ENCODE assay signal across 12 cellular contexts in genomic region chr5:160169326-160169725, GRCh38. TPM values are rescaled to one million over a fixed set of nuclear protein-coding genes. Genes with fewer than 3 reads are reported as not detected.
A peak's percentile ranks its signal among the peaks of the same experiment; 100 is the strongest.
DNase-seq lines count a peak whose midpoint lies in the region; ATAC-seq, FAIRE-seq and TF ChIP-seq lines count a peak whose summit lies in the region.
"Had no signal": no experiment of that assay in that cellular context is flagged by ENCODE, and none has a peak within 500 bp of the region (broad histone marks: within the 10 kb centered on the region; RNA-seq: fewer than 3 reads in every experiment).

No MANE protein-coding gene starts in this region.

- intact Hi-C loops in endothelial cell of umbilical vein (cut with micrococcal nuclease), result loop anchor here (10.0 kb wide), 1 partner anchor 1775 kb away; no protein-coding TSS in a partner anchor

- H4K20me1 ChIP-seq in endothelial cell of umbilical vein (replicated peaks; ENCODE audit: control insufficient read depth, extremely low read depth, insufficient read depth, low read length), result no peaks in the 10 kb centered on the region

- H3K9ac ChIP-seq in endothelial cell of umbilical vein (replicated peaks; ENCODE audit: extremely low read depth, insufficient read depth, low read length), result peak overlapping the region; percentile 71

- no peak for TF ChIP-seq CTCF in AG09309 (IDR thresholded peaks at IDR 0.05; ENCODE audit: control insufficient read depth, insufficient read depth, low read depth, low read length, missing control alignments)
- no peak for TF ChIP-seq CTCF in endothelial cell of umbilical vein (IDR thresholded peaks at IDR 0.05; ENCODE audit: extremely low read depth in 1 of 2, insufficient read depth in 1 of 2, low read depth in 1 of 2, low read length in 2 of 2)
- TF ChIP-seq CTCF in lung (IDR thresholded peaks at IDR 0.05; ENCODE audit: control extremely low read depth, extremely low read depth), result no peak

- TF ChIP-seq POLR2A in endothelial cell of umbilical vein (IDR thresholded peaks at IDR 0.05; ENCODE audit: low read depth, low read length) (no peak), GM18505 (IDR thresholded peaks at IDR 0.05; ENCODE audit: borderline replicate concordance, extremely low read depth, insufficient read depth, insufficient read length) (no peak)

- CTCF ChIA-PET in endothelial cell of umbilical vein (lab: Charles Lee), result interaction anchor here (0.6 to 1.8 kb wide), 3 partner anchors 29 to 90 kb away, joined by 3 to 6 read pairs (median 4); no protein-coding TSS in a partner anchor

- no peaks in the 10 kb centered on the region for H3K27me3 ChIP-seq in endothelial cell of umbilical vein (ENCODE audit: control insufficient read depth in 2 of 2, insufficient read depth in 2 of 2, low read length in 2 of 2)
- no peaks in the 10 kb centered on the region for H3K27me3 ChIP-seq in lung (ENCODE audit: control insufficient read depth, insufficient read depth)

- H2AFZ ChIP-seq in endothelial cell of umbilical vein (ENCODE audit: low read depth, low read length), result peak overlapping the region; percentile 82

- H3K9me1 ChIP-seq in endothelial cell of umbilical vein (replicated peaks; ENCODE audit: control insufficient read depth, extremely low read depth, insufficient read depth, low read length), result no peaks in the 10 kb centered on the region

- H3K9me3 ChIP-seq in endothelial cell of umbilical vein (replicated peaks; ENCODE audit: control insufficient read depth, insufficient read depth, low read length) (no peaks in the 10 kb centered on the region), lung (ENCODE audit: control insufficient read depth in 2 of 2, insufficient read depth in 1 of 2, low read length in 1 of 2) (no peaks in the 10 kb centered on the region)

- no peaks in the 10 kb centered on the region for H3K79me2 ChIP-seq in endothelial cell of umbilical vein (ENCODE audit: control insufficient read depth, insufficient read depth, low read length)

- H3K4me2 ChIP-seq in endothelial cell of umbilical vein (ENCODE audit: insufficient read depth, low read length), result peak overlapping the region; percentile 59

- dilution Hi-C loops in endothelial cell of umbilical vein (cut with MboI; ENCODE audit: extremely low pct_ligation_motif_present, low sequenced_read_pairs), result no loop called here

- WGBS in lung, 2 donors, result 47 to 54% methylated on average over 3 of the region's 3 CpGs

- BruUV-seq in endothelial cell of umbilical vein (replicated peaks; lab: Mats Ljungman, UMichigan), result no TSS peak

- DNase-seq in AG09309 (ENCODE audit: low read depth) (peak; percentile 84), RKO (ENCODE audit: low spot score) (peak; percentile 99), endothelial cell of umbilical vein (ENCODE audit: low read depth, low spot score) (peak; percentile 83), lung (ENCODE audit: low spot score) (no peak), iPS-NIHi7 (ENCODE audit: extremely low spot score) (no peak)
- DNase-seq: CD8-positive, alpha-beta memory T cell; Karpas-422; NCI-H446; stimulated activated naive CD8-positive, alpha-beta T cell treated with anti-CD3 and anti-CD28 coated beads, Interleukin-15, amount 100 ng/mL, for 72 hours had no signal

- H3K27ac ChIP-seq in endothelial cell of umbilical vein (ENCODE audit: insufficient read depth, low read depth, low read length) (peak overlapping the region; percentile 94), lung (ENCODE audit: low read depth in 1 of 2, low read length in 1 of 2) (peak overlapping the region; percentile 32 to 70)

- H3K36me3 ChIP-seq in endothelial cell of umbilical vein (ENCODE audit: control insufficient read depth in 2 of 2, extremely low read depth in 1 of 2, insufficient read depth in 2 of 2, low read length in 2 of 2), result no peaks in the 10 kb centered on the region
- H3K36me3 ChIP-seq in lung (ENCODE audit: control insufficient read depth in 2 of 2, insufficient read depth in 2 of 2, low read length in 2 of 2), result no peaks in the 10 kb centered on the region

- peak overlapping the region; percentile 2 for H3K4me3 ChIP-seq in AG09309 (ENCODE audit: control insufficient read depth, low read depth, low read length)
- H3K4me3 ChIP-seq in endothelial cell of umbilical vein (replicated peaks in 1 of 3; ENCODE audit: insufficient read depth in 1 of 3, low read depth in 1 of 3, low read length in 3 of 3), result peak overlapping the region in 1 of 3 experiments; percentile 25
- H3K4me3 ChIP-seq in lung, result no peak overlapping the region

- ATAC-seq in lung (ENCODE audit: insufficient read depth, low FRiP score) (no peak), GM18505 (IDR thresholded peaks at IDR 0.05; ENCODE audit: unreplicated experiment) (no peak), HG02938 (IDR thresholded peaks at IDR 0.05; ENCODE audit: unreplicated experiment) (no peak), GM21447 (IDR thresholded peaks at IDR 0.05; ENCODE audit: unreplicated experiment) (no peak)
- ATAC-seq: stimulated activated naive CD8-positive, alpha-beta T cell treated with anti-CD3 and anti-CD28 coated beads, Interleukin-15, amount 100 ng/mL, for 72 hours had no signal

- peak; percentile 96 for FAIRE-seq in endothelial cell of umbilical vein (lab: Jason Lieb, UNC)

- H3K4me1 ChIP-seq in endothelial cell of umbilical vein (ENCODE audit: control insufficient read depth, extremely low read depth, insufficient read depth, low read length) (peaks cover 39% of the 10 kb centered on the region), lung (ENCODE audit: control insufficient read depth in 2 of 2, insufficient read depth in 2 of 2, low read length in 2 of 2) (peaks cover 0 to 11% of the 10 kb centered on the region in 2 donors)

- POLR2A ChIA-PET in endothelial cell of umbilical vein (lab: Charles Lee), result no interaction called here

TF ChIP-seq in endothelial cell of umbilical vein, 7 proteins besides CTCF, POLR2A, EP300 and RAD21:
- TF ChIP-seq EZH2 (IDR thresholded peaks at IDR 0.05; ENCODE audit: borderline replicate concordance, low read depth, low read length, severe bottlenecking) (no peak), FOS (IDR thresholded peaks at IDR 0.05; ENCODE audit: borderline replicate concordance, insufficient read depth, low read length) (peak; percentile 82), MAX (IDR thresholded peaks at IDR 0.05; ENCODE audit: insufficient read depth, insufficient read length) (no peak), JUN (IDR thresholded peaks at IDR 0.05; ENCODE audit: borderline replicate concordance, insufficient read depth, insufficient read length, low read depth) (peak; percentile 78), POLR2AphosphoS5 (IDR thresholded peaks at IDR 0.05; ENCODE audit: insufficient read depth, low read depth, low read length) (peak; percentile 76), MYC (IDR thresholded peaks at IDR 0.05; ENCODE audit: low read depth, low read length) (no peak), GATA2 (IDR thresholded peaks at IDR 0.05; ENCODE audit: insufficient read depth, insufficient read length, low read depth, low read length) (peak; percentile 48)

RNA-seq across cellular contexts. Expression of gene PWWP2A, which starts 50.1 kb away (rescaled TPM):
- total RNA-seq in endothelial cell of umbilical vein (17.3 and 19.3 TPM in 2 replicates), lung (10 to 100 TPM; 23.0 to 49.0 TPM)
- polyA plus RNA-seq in endothelial cell of umbilical vein (4.6 and 4.8 TPM in 2 replicates), lung (10 to 100 TPM in 1 of 2 donors, 1 to 10 TPM in 1; 7.9 to 10.0 TPM)
- 6.8 and 7.5 TPM in 2 replicates for polyA plus RNA-seq in endothelial cell of umbilical vein (2011; cell fraction: cytosol; rRNA removed)
- 13.2 and 13.6 TPM in 2 replicates for polyA plus RNA-seq in endothelial cell of umbilical vein (2011; cell fraction: nucleus; rRNA removed)
- polyA plus RNA-seq in endothelial cell of umbilical vein (2012), result 10.0 and 13.3 TPM in 2 replicates
- polyA minus RNA-seq in endothelial cell of umbilical vein, result 11.3 and 14.6 TPM in 2 replicates
- polyA minus RNA-seq in endothelial cell of umbilical vein (2011; cell fraction: cytosol; rRNA and poly(A)+ RNA removed), result 6.3 TPM
- 7.2 and 13.2 TPM in 2 replicates for polyA minus RNA-seq in endothelial cell of umbilical vein (2011; cell fraction: nucleus; rRNA and poly(A)+ RNA removed)

RNA-seq across cellular contexts. Expression of gene FABP6, which starts 60.0 kb away (rescaled TPM):
- total RNA-seq in endothelial cell of umbilical vein (not detected in 2 replicates), lung (10 to 100 TPM in 1 of 2 donors, 1 to 10 TPM in 1; 5.0 to 13.1 TPM)
- polyA plus RNA-seq in endothelial cell of umbilical vein (not detected in 2 replicates), lung (1 to 10 TPM; 6.0 to 6.6 TPM)
- polyA plus RNA-seq in endothelial cell of umbilical vein (2011; cell fraction: cytosol; rRNA removed), result not detected in 2 replicates
- polyA plus RNA-seq in endothelial cell of umbilical vein (2011; cell fraction: nucleus; rRNA removed), result not detected in 2 replicates
- polyA plus RNA-seq in endothelial cell of umbilical vein (2012), result 0.51 and 0.70 TPM in 2 replicates
- not detected in 2 replicates for polyA minus RNA-seq in endothelial cell of umbilical vein
- polyA minus RNA-seq in endothelial cell of umbilical vein (2011; cell fraction: cytosol; rRNA and poly(A)+ RNA removed), result not detected
- polyA minus RNA-seq in endothelial cell of umbilical vein (2011; cell fraction: nucleus; rRNA and poly(A)+ RNA removed), result not detected in 2 replicates
- total RNA-seq: CD8-positive, alpha-beta memory T cell had no signal
- polyA plus RNA-seq: CD8-positive, alpha-beta memory T cell had no signal

Comparison
In these comparisons a context has a peak if more than half of its experiments do, and no peak if none do; other contexts are left out.
1. DNase-seq: peak in AG09309 (single experiment), RKO (single experiment) and endothelial cell of umbilical vein (single experiment); none in lung (single experiment) and iPS-NIHi7 (single experiment).